Comparison of ENCODE assay signal across 23 cellular contexts in the genomic region with DNA sequence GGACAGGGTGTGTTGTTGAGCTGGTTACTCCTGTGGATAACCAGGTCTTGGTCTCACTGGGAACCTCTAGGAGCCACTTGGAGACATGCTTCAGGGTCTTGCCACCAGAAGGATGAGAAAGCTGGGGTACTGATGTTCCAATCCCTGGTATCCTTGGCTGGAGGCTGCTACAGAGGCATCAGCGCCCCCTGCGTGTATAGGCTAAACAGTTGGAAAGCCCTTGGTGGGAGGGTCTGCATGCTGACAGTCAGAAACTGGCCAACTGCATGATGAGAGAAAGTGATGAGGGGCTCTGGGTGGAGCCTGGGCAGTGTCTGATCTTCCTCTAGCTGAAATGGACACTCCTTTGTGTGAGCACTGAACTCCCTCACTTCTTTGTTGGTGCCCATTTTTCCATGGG.
"Had no signal": no experiment of that assay in that cellular context is flagged by ENCODE, and none has a peak within 500 bp of the region (broad histone marks: within the 10 kb centered on the region; RNA-seq: fewer than 3 reads in every experiment).

No MANE protein-coding gene starts in this region.

- H3K4me1 Mint-ChIP-seq: immature natural killer cell, naive B cell, nephron had no signal

- H3K27me3 ChIP-seq: sigmoid colon had no signal

- H3K79me2 ChIP-seq: hepatocyte had no signal

- H3K27ac ChIP-seq: coronary artery, hepatocyte, left lung, neutrophil, psoas muscle, sigmoid colon, skin epidermis, stomach, thoracic aorta, transverse colon had no signal

- H3K36me3 Mint-ChIP-seq: naive B cell had no signal

- H3K36me3 ChIP-seq: left lung, neutrophil, sigmoid colon, stomach, thoracic aorta, transverse colon had no signal

- DNase-seq: effector CD4-positive, alpha-beta T cell; foreskin melanocyte; head of caudate nucleus; immature natural killer cell; left lung; mesenchymal stem cell; naive B cell; psoas muscle; retina; sigmoid colon; stimulated activated CD4-positive, alpha-beta T cell treated with anti-CD3 and anti-CD28 coated beads, Interleukin-2, amount 100 ng/mL, for 24 hours; stimulated activated naive CD4-positive, alpha-beta T cell; stomach; substantia nigra; transverse colon had no signal

- H2AFZ ChIP-seq: hepatocyte had no signal

- H3K9me3 Mint-ChIP-seq: immature natural killer cell, nephron had no signal

- FAIRE-seq: keratinocyte had no signal

- H3K9me3 ChIP-seq: left lung, neutrophil, psoas muscle, sigmoid colon, thoracic aorta, transverse colon had no signal

- H3K4me1 ChIP-seq: left lung, psoas muscle, sigmoid colon, stomach, transverse colon had no signal

- H3K27ac Mint-ChIP-seq: immature natural killer cell, naive B cell, nephron had no signal

- ATAC-seq: left lung, psoas muscle had no signal

- H3K4me3 Mint-ChIP-seq: immature natural killer cell, naive B cell, nephron had no signal

- H3K4me2 ChIP-seq: hepatocyte had no signal

- H3K4me3 ChIP-seq: coronary artery, hepatocyte, left lung, lung, psoas muscle, sigmoid colon, skin epidermis, stomach, thoracic aorta, transverse colon had no signal
